1 cellular context compared by ENCODE assay signal in genomic region chr2:233353769-233354499, GRCh38.
TF ChIP-seq lines count a peak whose summit lies in the region.

A gene with protein sequence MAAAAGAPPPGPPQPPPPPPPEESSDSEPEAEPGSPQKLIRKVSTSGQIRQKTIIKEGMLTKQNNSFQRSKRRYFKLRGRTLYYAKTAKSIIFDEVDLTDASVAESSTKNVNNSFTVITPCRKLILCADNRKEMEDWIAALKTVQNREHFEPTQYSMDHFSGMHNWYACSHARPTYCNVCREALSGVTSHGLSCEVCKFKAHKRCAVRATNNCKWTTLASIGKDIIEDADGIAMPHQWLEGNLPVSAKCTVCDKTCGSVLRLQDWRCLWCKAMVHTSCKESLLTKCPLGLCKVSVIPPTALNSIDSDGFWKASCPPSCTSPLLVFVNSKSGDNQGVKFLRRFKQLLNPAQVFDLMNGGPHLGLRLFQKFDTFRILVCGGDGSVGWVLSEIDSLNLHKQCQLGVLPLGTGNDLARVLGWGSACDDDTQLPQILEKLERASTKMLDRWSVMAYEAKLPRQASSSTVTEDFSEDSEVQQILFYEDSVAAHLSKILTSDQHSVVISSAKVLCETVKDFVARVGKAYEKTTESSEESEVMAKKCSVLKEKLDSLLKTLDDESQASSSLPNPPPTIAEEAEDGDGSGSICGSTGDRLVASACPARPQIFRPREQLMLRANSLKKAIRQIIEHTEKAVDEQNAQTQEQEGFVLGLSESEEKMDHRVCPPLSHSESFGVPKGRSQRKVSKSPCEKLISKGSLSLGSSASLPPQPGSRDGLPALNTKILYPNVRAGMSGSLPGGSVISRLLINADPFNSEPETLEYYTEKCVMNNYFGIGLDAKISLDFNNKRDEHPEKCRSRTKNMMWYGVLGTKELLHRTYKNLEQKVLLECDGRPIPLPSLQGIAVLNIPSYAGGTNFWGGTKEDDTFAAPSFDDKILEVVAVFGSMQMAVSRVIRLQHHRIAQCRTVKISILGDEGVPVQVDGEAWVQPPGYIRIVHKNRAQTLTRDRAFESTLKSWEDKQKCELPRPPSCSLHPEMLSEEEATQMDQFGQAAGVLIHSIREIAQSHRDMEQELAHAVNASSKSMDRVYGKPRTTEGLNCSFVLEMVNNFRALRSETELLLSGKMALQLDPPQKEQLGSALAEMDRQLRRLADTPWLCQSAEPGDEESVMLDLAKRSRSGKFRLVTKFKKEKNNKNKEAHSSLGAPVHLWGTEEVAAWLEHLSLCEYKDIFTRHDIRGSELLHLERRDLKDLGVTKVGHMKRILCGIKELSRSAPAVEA (plus strand): TSS chr2:233354494. CDS start chr2:233354519, 25 bp downstream.

TF ChIP-seq in HepG2, 621 proteins besides CTCF, POLR2A, EP300 and RAD21 (continued from another document and continues in another):
- TF ChIP-seq ZNF275 (CRISPR knock-in tag; IDR thresholded peaks at IDR 0.05; ENCODE audit: borderline replicate concordance) (no peak), ARNT2 (CRISPR knock-in tag; IDR thresholded peaks at IDR 0.05; ENCODE audit: low read depth) (0 out of 2 replicates have a peak, but pooled peaks have one; percentile 31), CEBPZ (IDR thresholded peaks at IDR 0.05; ENCODE audit: low read length) (no peak), SMAD3 (CRISPR knock-in tag; IDR thresholded peaks at IDR 0.05) (no peak), ZNF703 (CRISPR knock-in tag; IDR thresholded peaks at IDR 0.05; ENCODE audit: borderline replicate concordance) (no peak), ZNF337 (CRISPR knock-in tag; IDR thresholded peaks at IDR 0.05; ENCODE audit: borderline replicate concordance, low read depth) (peak; percentile 7; the same call in 1 of the 2 replicates), ZNF605 (CRISPR knock-in tag; IDR thresholded peaks at IDR 0.05) (0 out of 2 replicates have a peak, but pooled peaks have one; percentile 34), ERF (CRISPR knock-in tag; IDR thresholded peaks at IDR 0.05) (peak; percentile 47), KLF6 (CRISPR knock-in tag; IDR thresholded peaks at IDR 0.05) (0 out of 2 replicates have a peak, but pooled peaks have one; percentile 67), NFIC (IDR thresholded peaks at IDR 0.05; ENCODE audit: low read length) (no peak), NFKB2 (CRISPR knock-in tag; IDR thresholded peaks at IDR 0.05; ENCODE audit: borderline replicate concordance) (peak; percentile 11; the same call in 1 of the 2 replicates), REPIN1 (CRISPR knock-in tag; IDR thresholded peaks at IDR 0.05; ENCODE audit: borderline replicate concordance, low read depth) (no peak), STAG1 (CRISPR knock-in tag; IDR thresholded peaks at IDR 0.05) (peak; percentile 25; the same call in 1 of the 2 replicates), ZNF17 (CRISPR knock-in tag; IDR thresholded peaks at IDR 0.05) (no peak), CHD2 (IDR thresholded peaks at IDR 0.05; ENCODE audit: low read depth, low read length) (no peak), HOXA9 (CRISPR knock-in tag; IDR thresholded peaks at IDR 0.05; ENCODE audit: borderline replicate concordance) (no peak), NR2F1 (CRISPR knock-in tag; IDR thresholded peaks at IDR 0.05) (peak; percentile 34 to 43; a peak in 2 of 4 replicates), ZNF552 (CRISPR knock-in tag; IDR thresholded peaks at IDR 0.05; ENCODE audit: borderline replicate concordance) (no peak; the same call in 1 of the 2 replicates), GABPA (IDR thresholded peaks at IDR 0.05; ENCODE audit: low read depth, low read length) (no peak), GABPA (CRISPR knock-in tag; IDR thresholded peaks at IDR 0.05; ENCODE audit: low read depth) (no peak), RFXAP (CRISPR knock-in tag; IDR thresholded peaks at IDR 0.05; ENCODE audit: borderline replicate concordance) (peak; percentile 76; the same call in 1 of the 2 replicates), ZNF335 (CRISPR knock-in tag; IDR thresholded peaks at IDR 0.05) (no peak), TCF7L2 (IDR thresholded peaks at IDR 0.05; ENCODE audit: low read depth, low read length) (0 out of 2 replicates have a peak, but pooled peaks have one; percentile 1), PTBP1 (IDR thresholded peaks at IDR 0.05; ENCODE audit: low read depth, low read length, poor library complexity, severe bottlenecking) (no peak), SCMH1 (CRISPR knock-in tag; IDR thresholded peaks at IDR 0.05; ENCODE audit: borderline replicate concordance) (no peak), NFATC3 (CRISPR knock-in tag; IDR thresholded peaks at IDR 0.05) (no peak), ZNF850 (CRISPR knock-in tag; conservative IDR thresholded peaks at IDR 0.05) (no peak), ZNF569 (CRISPR knock-in tag; IDR thresholded peaks at IDR 0.05; ENCODE audit: borderline replicate concordance) (no peak), ARHGAP35 (CRISPR knock-in tag; IDR thresholded peaks at IDR 0.05; ENCODE audit: borderline replicate concordance) (peak; percentile 87; the same call in 1 of the 2 replicates), SP1 (IDR thresholded peaks at IDR 0.05) (no peak), SP1 (CRISPR knock-in tag; IDR thresholded peaks at IDR 0.05) (no peak), HMGXB4 (CRISPR knock-in tag; IDR thresholded peaks at IDR 0.05; ENCODE audit: borderline replicate concordance in 1 of 2, low read depth in 1 of 2) (no peak; a peak in 1 of 4 replicates), PAF1 (CRISPR knock-in tag; IDR thresholded peaks at IDR 0.05) (no peak), ATM (IDR thresholded peaks at IDR 0.05; ENCODE audit: borderline replicate concordance) (no peak)
- TF ChIP-seq, protein P1, sequence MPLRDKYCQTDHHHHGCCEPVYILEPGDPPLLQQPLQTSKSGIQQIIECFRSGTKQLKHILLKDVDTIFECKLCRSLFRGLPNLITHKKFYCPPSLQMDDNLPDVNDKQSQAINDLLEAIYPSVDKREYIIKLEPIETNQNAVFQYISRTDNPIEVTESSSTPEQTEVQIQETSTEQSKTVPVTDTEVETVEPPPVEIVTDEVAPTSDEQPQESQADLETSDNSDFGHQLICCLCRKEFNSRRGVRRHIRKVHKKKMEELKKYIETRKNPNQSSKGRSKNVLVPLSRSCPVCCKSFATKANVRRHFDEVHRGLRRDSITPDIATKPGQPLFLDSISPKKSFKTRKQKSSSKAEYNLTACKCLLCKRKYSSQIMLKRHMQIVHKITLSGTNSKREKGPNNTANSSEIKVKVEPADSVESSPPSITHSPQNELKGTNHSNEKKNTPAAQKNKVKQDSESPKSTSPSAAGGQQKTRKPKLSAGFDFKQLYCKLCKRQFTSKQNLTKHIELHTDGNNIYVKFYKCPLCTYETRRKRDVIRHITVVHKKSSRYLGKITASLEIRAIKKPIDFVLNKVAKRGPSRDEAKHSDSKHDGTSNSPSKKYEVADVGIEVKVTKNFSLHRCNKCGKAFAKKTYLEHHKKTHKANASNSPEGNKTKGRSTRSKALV (CRISPR knock-in tag; IDR thresholded peaks at IDR 0.05), result no peak; the same call in 1 of the 2 replicates
- TF ChIP-seq, protein P2, sequence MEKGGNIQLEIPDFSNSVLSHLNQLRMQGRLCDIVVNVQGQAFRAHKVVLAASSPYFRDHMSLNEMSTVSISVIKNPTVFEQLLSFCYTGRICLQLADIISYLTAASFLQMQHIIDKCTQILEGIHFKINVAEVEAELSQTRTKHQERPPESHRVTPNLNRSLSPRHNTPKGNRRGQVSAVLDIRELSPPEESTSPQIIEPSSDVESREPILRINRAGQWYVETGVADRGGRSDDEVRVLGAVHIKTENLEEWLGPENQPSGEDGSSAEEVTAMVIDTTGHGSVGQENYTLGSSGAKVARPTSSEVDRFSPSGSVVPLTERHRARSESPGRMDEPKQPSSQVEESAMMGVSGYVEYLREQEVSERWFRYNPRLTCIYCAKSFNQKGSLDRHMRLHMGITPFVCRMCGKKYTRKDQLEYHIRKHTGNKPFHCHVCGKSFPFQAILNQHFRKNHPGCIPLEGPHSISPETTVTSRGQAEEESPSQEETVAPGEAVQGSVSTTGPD (CRISPR knock-in tag; IDR thresholded peaks at IDR 0.05), result no peak
- TF ChIP-seq, protein P3, sequence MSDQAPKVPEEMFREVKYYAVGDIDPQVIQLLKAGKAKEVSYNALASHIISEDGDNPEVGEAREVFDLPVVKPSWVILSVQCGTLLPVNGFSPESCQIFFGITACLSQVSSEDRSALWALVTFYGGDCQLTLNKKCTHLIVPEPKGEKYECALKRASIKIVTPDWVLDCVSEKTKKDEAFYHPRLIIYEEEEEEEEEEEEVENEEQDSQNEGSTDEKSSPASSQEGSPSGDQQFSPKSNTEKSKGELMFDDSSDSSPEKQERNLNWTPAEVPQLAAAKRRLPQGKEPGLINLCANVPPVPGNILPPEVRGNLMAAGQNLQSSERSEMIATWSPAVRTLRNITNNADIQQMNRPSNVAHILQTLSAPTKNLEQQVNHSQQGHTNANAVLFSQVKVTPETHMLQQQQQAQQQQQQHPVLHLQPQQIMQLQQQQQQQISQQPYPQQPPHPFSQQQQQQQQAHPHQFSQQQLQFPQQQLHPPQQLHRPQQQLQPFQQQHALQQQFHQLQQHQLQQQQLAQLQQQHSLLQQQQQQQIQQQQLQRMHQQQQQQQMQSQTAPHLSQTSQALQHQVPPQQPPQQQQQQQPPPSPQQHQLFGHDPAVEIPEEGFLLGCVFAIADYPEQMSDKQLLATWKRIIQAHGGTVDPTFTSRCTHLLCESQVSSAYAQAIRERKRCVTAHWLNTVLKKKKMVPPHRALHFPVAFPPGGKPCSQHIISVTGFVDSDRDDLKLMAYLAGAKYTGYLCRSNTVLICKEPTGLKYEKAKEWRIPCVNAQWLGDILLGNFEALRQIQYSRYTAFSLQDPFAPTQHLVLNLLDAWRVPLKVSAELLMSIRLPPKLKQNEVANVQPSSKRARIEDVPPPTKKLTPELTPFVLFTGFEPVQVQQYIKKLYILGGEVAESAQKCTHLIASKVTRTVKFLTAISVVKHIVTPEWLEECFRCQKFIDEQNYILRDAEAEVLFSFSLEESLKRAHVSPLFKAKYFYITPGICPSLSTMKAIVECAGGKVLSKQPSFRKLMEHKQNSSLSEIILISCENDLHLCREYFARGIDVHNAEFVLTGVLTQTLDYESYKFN (CRISPR knock-in tag; conservative IDR thresholded peaks at IDR 0.05), result peak; percentile 69
- TF ChIP-seq, protein P4, sequence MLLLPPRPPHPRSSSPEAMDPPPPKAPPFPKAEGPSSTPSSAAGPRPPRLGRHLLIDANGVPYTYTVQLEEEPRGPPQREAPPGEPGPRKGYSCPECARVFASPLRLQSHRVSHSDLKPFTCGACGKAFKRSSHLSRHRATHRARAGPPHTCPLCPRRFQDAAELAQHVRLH (CRISPR knock-in tag; IDR thresholded peaks at IDR 0.05; ENCODE audit: borderline replicate concordance, low read depth), result no peak
- TF ChIP-seq, protein P5, sequence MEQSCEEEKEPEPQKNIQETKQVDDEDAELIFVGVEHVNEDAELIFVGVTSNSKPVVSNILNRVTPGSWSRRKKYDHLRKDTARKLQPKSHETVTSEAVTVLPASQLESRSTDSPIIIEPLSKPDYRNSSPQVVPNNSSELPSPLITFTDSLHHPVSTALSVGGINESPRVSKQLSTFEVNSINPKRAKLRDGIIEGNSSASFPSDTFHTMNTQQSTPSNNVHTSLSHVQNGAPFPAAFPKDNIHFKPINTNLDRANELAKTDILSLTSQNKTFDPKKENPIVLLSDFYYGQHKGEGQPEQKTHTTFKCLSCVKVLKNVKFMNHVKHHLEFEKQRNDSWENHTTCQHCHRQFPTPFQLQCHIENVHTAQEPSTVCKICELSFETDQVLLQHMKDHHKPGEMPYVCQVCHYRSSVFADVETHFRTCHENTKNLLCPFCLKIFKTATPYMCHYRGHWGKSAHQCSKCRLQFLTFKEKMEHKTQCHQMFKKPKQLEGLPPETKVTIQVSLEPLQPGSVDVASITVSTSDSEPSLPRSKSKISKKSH (CRISPR knock-in tag; IDR thresholded peaks at IDR 0.05; ENCODE audit: borderline replicate concordance), result no peak; the same call in 1 of the 2 replicates
